In genomic region chr7:148712610-148713330, GRCh38 we compare ENCODE assay signal across 1 cellular context.
A peak's percentile ranks its signal among the peaks of the same experiment; 100 is the strongest.
TF ChIP-seq lines count a peak whose summit lies in the region.

No MANE protein-coding gene starts in this region.

TF ChIP-seq in GM12878, 131 proteins besides CTCF, POLR2A, EP300 and RAD21 (continued from another document):
- TF ChIP-seq ATF2 (IDR thresholded peaks at IDR 0.05; ENCODE audit: low read length) (no peak), MTA3 (IDR thresholded peaks at IDR 0.05; ENCODE audit: borderline replicate concordance, low read length) (no peak), PBX3 (IDR thresholded peaks at IDR 0.05; ENCODE audit: insufficient replicate concordance, low read depth, low read length) (peak; percentile 38), DPF2 (IDR thresholded peaks at IDR 0.05) (peak; percentile 28; the same call in 1 of the 2 replicates), ZNF217 (IDR thresholded peaks at IDR 0.05) (no peak), NFXL1 (IDR thresholded peaks at IDR 0.05; ENCODE audit: borderline replicate concordance) (no peak), MTA2 (IDR thresholded peaks at IDR 0.05; ENCODE audit: low read depth) (peak; percentile 65; the same call in 1 of the 2 replicates), KAT2A (conservative IDR thresholded peaks at IDR 0.05; ENCODE audit: control insufficient read depth, low read depth, low read length) (no peak), SPI1 (IDR thresholded peaks at IDR 0.05; ENCODE audit: borderline replicate concordance, insufficient read depth, low read depth, low read length) (peak; percentile 72), ZBTB40 (IDR thresholded peaks at IDR 0.05; ENCODE audit: borderline replicate concordance) (no peak), SP1 (IDR thresholded peaks at IDR 0.05; ENCODE audit: low read depth, low read length) (no peak), ZNF274 (IDR thresholded peaks at IDR 0.05; ENCODE audit: insufficient read depth, insufficient read length) (no peak), IKZF2 (IDR thresholded peaks at IDR 0.05) (peak in 1 of 2 experiments; percentile 37; a peak in 1 of 4 replicates), CHD2 (IDR thresholded peaks at IDR 0.05; ENCODE audit: borderline replicate concordance, low read depth, low read length) (no peak), ZBTB4 (CRISPR knock-in tag; IDR thresholded peaks at IDR 0.05) (no peak), POU2F2 (IDR thresholded peaks at IDR 0.05; ENCODE audit: borderline replicate concordance, low read depth, low read length) (no peak), PKNOX1 (IDR thresholded peaks at IDR 0.05) (peak; percentile 58), KLF5 (IDR thresholded peaks at IDR 0.05; ENCODE audit: partially characterized antibody) (no peak), RELB (IDR thresholded peaks at IDR 0.05; ENCODE audit: low read depth) (no peak), PRDM15 (CRISPR knock-in tag; IDR thresholded peaks at IDR 0.05) (no peak), CBX5 (IDR thresholded peaks at IDR 0.05; ENCODE audit: low read depth) (no peak), HDAC6 (IDR thresholded peaks at IDR 0.05; ENCODE audit: unreplicated experiment) (no peak), TCF7 (IDR thresholded peaks at IDR 0.05; ENCODE audit: borderline replicate concordance) (no peak)
